ENCODE assay signal across 9 cellular contexts in genomic region chr7:63899691-63900393, GRCh38.
DNase-seq lines count a peak whose midpoint lies in the region; ATAC-seq and TF ChIP-seq lines count a peak whose summit lies in the region.
"Had no signal": no experiment of that assay in that cellular context is flagged by ENCODE, and none has a peak within 500 bp of the region (broad histone marks: within the 10 kb centered on the region; RNA-seq: fewer than 3 reads in every experiment).

No MANE protein-coding gene starts in this region.

- CTCF ChIA-PET in SK-N-SH (lab: Yijun Ruan, JAX) = interaction anchor here (1.2 kb wide), 1 partner anchor 26 kb away, joined by 3 read pairs; no protein-coding TSS in a partner anchor

- no peak for TF ChIP-seq RAD21 in SK-N-SH (IDR thresholded peaks at IDR 0.05; ENCODE audit: low read length)

- H3K36me3 ChIP-seq in SK-N-SH (replicated peaks in 1 of 2; ENCODE audit: control insufficient read depth in 1 of 2, insufficient read depth in 2 of 2, low read length in 1 of 2) = no peaks in the 10 kb centered on the region
- H3K36me3 ChIP-seq in left lung = no peaks in the 10 kb centered on the region

- ATAC-seq in left lung (peak; percentile 82), HG02870 (IDR thresholded peaks at IDR 0.05; ENCODE audit: unreplicated experiment) (no peak), HG02623 (IDR thresholded peaks at IDR 0.05; ENCODE audit: unreplicated experiment) (no peak), HG03159 (IDR thresholded peaks at IDR 0.05; ENCODE audit: unreplicated experiment) (no peak)
- ATAC-seq: GM12878 had no signal

- WGBS in SK-N-SH (ENCODE audit: low lambda C conversion rate) = 4% methylated on average over 28 of the region's 29 CpGs

- peak overlapping the region; percentile 85 to 99 for H3K4me3 ChIP-seq in SK-N-SH (ENCODE audit: low read depth in 2 of 2, low read length in 1 of 2)
- H3K4me3 ChIP-seq in left lung = peak overlapping the region; percentile 50 to 56
- H3K4me3 ChIP-seq: GM12878 had no signal

- H4K20me1 ChIP-seq in SK-N-SH (ENCODE audit: insufficient read depth) = no peaks in the 10 kb centered on the region

- TF ChIP-seq CTCF in SK-N-SH (IDR thresholded peaks at IDR 0.05) (no peak), left lung (IDR thresholded peaks at IDR 0.05) (no peak)

- intact Hi-C loops in left lung (cut with DNase I) = no loop called here

- peak overlapping the region; percentile 95 for H3K27ac Mint-ChIP-seq in activated naive CD4-positive, alpha-beta T cell treated with anti-CD3 and anti-CD28 coated beads, Interleukin-2, amount 50 U/mL, for 24 hours

- H3K4me1 ChIP-seq in SK-N-SH (ENCODE audit: control insufficient read depth in 1 of 2, insufficient read depth in 2 of 2, low read depth in 1 of 2, low read length in 1 of 2) = peaks cover 0 to 20% of the 10 kb centered on the region in 2 experiments; a peak in 2 of 4 replicates
- H3K4me1 ChIP-seq in left lung = peaks cover 0 to 5% of the 10 kb centered on the region in 2 donors

- no peaks in the 10 kb centered on the region for H3K27me3 Mint-ChIP-seq in activated naive CD4-positive, alpha-beta T cell treated with anti-CD3 and anti-CD28 coated beads, Interleukin-2, amount 50 U/mL, for 24 hours

- H3K9ac ChIP-seq in SK-N-SH = peak overlapping the region; percentile 26; the same call in 1 of the 2 replicates

- peak overlapping the region; percentile 98 for H2AFZ ChIP-seq in SK-N-SH (ENCODE audit: low read depth)

- H3K4me3 Mint-ChIP-seq in activated naive CD4-positive, alpha-beta T cell treated with anti-CD3 and anti-CD28 coated beads, Interleukin-2, amount 50 U/mL, for 24 hours = peak overlapping the region; percentile 96

- H3F3A ChIP-seq in SK-N-SH (replicated peaks; ENCODE audit: insufficient read depth) = no peaks in the 10 kb centered on the region

- peak; percentile 91 for DNase-seq in D341Med (ENCODE audit: low spot score)
- peak; percentile 95 for DNase-seq in SK-N-SH
- DNase-seq in left lung = peak in 1 of 2 donors; percentile 71
- peak; percentile 74 for DNase-seq in stimulated activated CD8-positive, alpha-beta memory T cell treated with anti-CD3 and anti-CD28 coated beads, Interleukin-15, amount 100 ng/mL, for 1 hour (ENCODE audit: low read depth)

- H3K79me2 ChIP-seq in SK-N-SH (ENCODE audit: insufficient read depth) = no peaks in the 10 kb centered on the region

- H3K9me2 ChIP-seq in SK-N-SH = no peaks in the 10 kb centered on the region; the same call in 1 of the 2 replicates

- peaks cover 14% of the 10 kb centered on the region for H3K9me3 Mint-ChIP-seq in activated naive CD4-positive, alpha-beta T cell treated with anti-CD3 and anti-CD28 coated beads, Interleukin-2, amount 50 U/mL, for 24 hours

- H3K36me3 Mint-ChIP-seq in activated naive CD4-positive, alpha-beta T cell treated with anti-CD3 and anti-CD28 coated beads, Interleukin-2, amount 50 U/mL, for 24 hours = peaks cover 2% of the 10 kb centered on the region

- no peak for TF ChIP-seq EP300 in SK-N-SH (IDR thresholded peaks at IDR 0.05; ENCODE audit: borderline replicate concordance in 1 of 2, low read depth in 1 of 2, low read length in 1 of 2)

- peak overlapping the region in 1 of 2 experiments; percentile 60; a peak in 1 of 4 replicates for H3K27ac ChIP-seq in SK-N-SH (ENCODE audit: low read depth in 2 of 2, low read length in 1 of 2)
- peak overlapping the region in 1 of 2 donors; percentile 73 for H3K27ac ChIP-seq in left lung

- peak overlapping the region; percentile 78 for H3K4me2 ChIP-seq in SK-N-SH

- H3K4me1 Mint-ChIP-seq in activated naive CD4-positive, alpha-beta T cell treated with anti-CD3 and anti-CD28 coated beads, Interleukin-2, amount 50 U/mL, for 24 hours = no peaks in the 10 kb centered on the region

- H3K9me3 ChIP-seq in SK-N-SH (peaks cover 11% of the 10 kb centered on the region; the same call in 1 of the 2 replicates), left lung (peaks cover 0 to 52% of the 10 kb centered on the region in 2 donors)

- POLR2A ChIA-PET in SK-N-SH (lab: Yijun Ruan, JAX) = interaction anchor here (1.2 to 2.3 kb wide), 3 partner anchors 13 to 110 kb away, joined by 7 to 24 read pairs (median 7); no protein-coding TSS in a partner anchor

- H3K27me3 ChIP-seq in SK-N-SH (ENCODE audit: insufficient read depth) (no peaks in the 10 kb centered on the region), left lung (no peaks in the 10 kb centered on the region)

TF ChIP-seq in SK-N-SH, 30 proteins besides CTCF, POLR2A, EP300 and RAD21:
- no peak for TF ChIP-seq SMC3 (IDR thresholded peaks at IDR 0.05; ENCODE audit: low read depth, low read length)
- no peak for TF ChIP-seq MAX (IDR thresholded peaks at IDR 0.05; ENCODE audit: low read depth)
- TF ChIP-seq FOXM1 (IDR thresholded peaks at IDR 0.05; ENCODE audit: low read depth) = no peak
- TF ChIP-seq, protein P1, sequence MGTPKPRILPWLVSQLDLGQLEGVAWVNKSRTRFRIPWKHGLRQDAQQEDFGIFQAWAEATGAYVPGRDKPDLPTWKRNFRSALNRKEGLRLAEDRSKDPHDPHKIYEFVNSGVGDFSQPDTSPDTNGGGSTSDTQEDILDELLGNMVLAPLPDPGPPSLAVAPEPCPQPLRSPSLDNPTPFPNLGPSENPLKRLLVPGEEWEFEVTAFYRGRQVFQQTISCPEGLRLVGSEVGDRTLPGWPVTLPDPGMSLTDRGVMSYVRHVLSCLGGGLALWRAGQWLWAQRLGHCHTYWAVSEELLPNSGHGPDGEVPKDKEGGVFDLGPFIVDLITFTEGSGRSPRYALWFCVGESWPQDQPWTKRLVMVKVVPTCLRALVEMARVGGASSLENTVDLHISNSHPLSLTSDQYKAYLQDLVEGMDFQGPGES (IDR thresholded peaks at IDR 0.05; ENCODE audit: low read depth, low read length) = no peak
- TF ChIP-seq, protein P2, sequence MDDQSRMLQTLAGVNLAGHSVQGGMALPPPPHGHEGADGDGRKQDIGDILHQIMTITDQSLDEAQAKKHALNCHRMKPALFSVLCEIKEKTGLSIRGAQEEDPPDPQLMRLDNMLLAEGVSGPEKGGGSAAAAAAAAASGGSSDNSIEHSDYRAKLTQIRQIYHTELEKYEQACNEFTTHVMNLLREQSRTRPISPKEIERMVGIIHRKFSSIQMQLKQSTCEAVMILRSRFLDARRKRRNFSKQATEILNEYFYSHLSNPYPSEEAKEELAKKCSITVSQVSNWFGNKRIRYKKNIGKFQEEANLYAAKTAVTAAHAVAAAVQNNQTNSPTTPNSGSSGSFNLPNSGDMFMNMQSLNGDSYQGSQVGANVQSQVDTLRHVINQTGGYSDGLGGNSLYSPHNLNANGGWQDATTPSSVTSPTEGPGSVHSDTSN (IDR thresholded peaks at IDR 0.05) = no peak
- no peak for TF ChIP-seq RXRA (IDR thresholded peaks at IDR 0.05; ENCODE audit: borderline replicate concordance, low read depth)
- no peak for TF ChIP-seq JUND (IDR thresholded peaks at IDR 0.05)
- no peak; the same call in 1 of the 2 replicates for TF ChIP-seq GATA2 (CRISPR knock-in tag; IDR thresholded peaks at IDR 0.05)
- no peak for TF ChIP-seq TEAD4 (IDR thresholded peaks at IDR 0.05; ENCODE audit: borderline replicate concordance, insufficient read depth)
TF ChIP-seq in SK-N-SH: peak in this region for 0.
